ENCODE assay signal across 10 cellular contexts in genomic region chr1:235442788-235443429, GRCh38.
DNase-seq lines count a peak whose midpoint lies in the region; ATAC-seq and TF ChIP-seq lines count a peak whose summit lies in the region.
"Had no signal": no experiment of that assay in that cellular context is flagged by ENCODE, and none has a peak within 500 bp of the region (broad histone marks: within the 10 kb centered on the region; RNA-seq: fewer than 3 reads in every experiment).

No MANE protein-coding gene starts in this region.

- no peak overlapping the region for H3K27ac ChIP-seq in left lung
- no peak overlapping the region for H3K27ac ChIP-seq in substantia nigra (ENCODE audit: low read depth, low read length, poor library complexity, severe bottlenecking)

- ATAC-seq in left lung (peak; percentile 38), HG02884 (IDR thresholded peaks at IDR 0.05; ENCODE audit: unreplicated experiment) (no peak)

- no peaks in the 10 kb centered on the region for H3K9me3 ChIP-seq in left lung

- peaks cover 0 to 100% of the 10 kb centered on the region in 2 donors for H3K36me3 ChIP-seq in left lung

- H3K4me3 ChIP-seq in left lung = no peak overlapping the region

- peak; percentile 75 for DNase-seq in AG20443 (ENCODE audit: low spot score)
- peak; percentile 77 for DNase-seq in HT1080 (ENCODE audit: low read depth)
- DNase-seq in astrocyte of the hippocampus (ENCODE audit: low read depth, low spot score) = peak; percentile 67
- DNase-seq in left lung = no peak
- no peak for DNase-seq in midbrain (lab: John Stamatoyannopoulos, UW)
- no peak for DNase-seq in NCI-H446 treated with DMSO at 0.1 percent for 48 hours (lab: John Stamatoyannopoulos, UW)
- DNase-seq in substantia nigra (lab: John Stamatoyannopoulos, UW) = no peak
- DNase-seq: GDM1, NCI-H1417 had no signal

- no peaks in the 10 kb centered on the region for H3K27me3 ChIP-seq in left lung

- no peak for TF ChIP-seq CTCF in left lung (IDR thresholded peaks at IDR 0.05)

- H3K4me1 ChIP-seq in left lung = no peaks in the 10 kb centered on the region

- intact Hi-C loops in left lung (cut with DNase I) = no loop called here

Comparison
In these comparisons a context has a peak if more than half of its experiments do, and no peak if none do; other contexts are left out.
1. DNase-seq: peak in AG20443 (single experiment), HT1080 (single experiment) and astrocyte of the hippocampus (single experiment); none in left lung (0 of 2), midbrain (single experiment), NCI-H446 treated with DMSO at 0.1 percent for 48 hours (single experiment) and substantia nigra (0 of 49).